ENCODE assay signal across 9 cellular contexts in genomic region chr19:44552324-44552723, GRCh38. TPM values are rescaled to one million over a fixed set of nuclear protein-coding genes. Genes with fewer than 3 reads are reported as not detected.
DNase-seq lines count a peak whose midpoint lies in the region; ATAC-seq and TF ChIP-seq lines count a peak whose summit lies in the region.
"Had no signal": no experiment of that assay in that cellular context is flagged by ENCODE, and none has a peak within 500 bp of the region (broad histone marks: within the 10 kb centered on the region; RNA-seq: fewer than 3 reads in every experiment).

No MANE protein-coding gene starts in this region.

- CTCF ChIA-PET in mammary epithelial cell (lab: Charles Lee; ENCODE audit: low non-redundant PET): interaction anchor here (0.6 kb wide), 2 partner anchors 15 to 37 kb away, joined by 3 to 4 read pairs; no protein-coding TSS in a partner anchor

- no peak overlapping the region for H3K27ac ChIP-seq in mammary epithelial cell (ENCODE audit: insufficient read depth, low read depth, low read length)
- no peak overlapping the region for H3K27ac ChIP-seq in parathyroid adenoma
- H3K27ac ChIP-seq: body of pancreas had no signal

- peak; percentile 10 for DNase-seq in activated naive CD4-positive, alpha-beta T cell treated with Interleukin-2 at 50 U/mL for 16 hours
- DNase-seq in activated naive CD4-positive, alpha-beta T cell (lab: John Stamatoyannopoulos, UW): no peak
- DNase-seq in NCI-H748 treated with DMSO at 0.1 percent for 48 hours (lab: John Stamatoyannopoulos, UW): peak; percentile 24
- peak; percentile 45 for DNase-seq in mammary epithelial cell
- no peak for DNase-seq in sciatic nerve (ENCODE audit: low spot score)

- H3K79me2 ChIP-seq in mammary epithelial cell (ENCODE audit: insufficient read depth, low read length) (no peaks in the 10 kb centered on the region), parathyroid adenoma (no peaks in the 10 kb centered on the region)

- H3K36me3 ChIP-seq in mammary epithelial cell (ENCODE audit: insufficient read depth, low read length) (no peaks in the 10 kb centered on the region), parathyroid adenoma (ENCODE audit: control insufficient read depth, insufficient read depth, low read length) (no peaks in the 10 kb centered on the region)

- intact Hi-C loops in mammary epithelial cell (cut with micrococcal nuclease) (loop anchor here (1.0 to 2.0 kb wide), 3 partner anchors 19 to 40 kb away; no protein-coding TSS in a partner anchor), sciatic nerve (cut with DNase I) (no loop called here)

- H3K9ac ChIP-seq in mammary epithelial cell (ENCODE audit: insufficient read depth, low read length): no peak overlapping the region
- no peak overlapping the region for H3K9ac ChIP-seq in parathyroid adenoma

- no peaks in the 10 kb centered on the region for H3K9me3 ChIP-seq in mammary epithelial cell (replicated peaks; ENCODE audit: insufficient read depth, low read length)
- no peaks in the 10 kb centered on the region for H3K9me3 ChIP-seq in parathyroid adenoma (ENCODE audit: control insufficient read depth, low read length)
- H3K9me3 ChIP-seq: body of pancreas had no signal

- no peak overlapping the region for H2AFZ ChIP-seq in mammary epithelial cell (ENCODE audit: low read depth, low read length)
- no peak overlapping the region for H2AFZ ChIP-seq in parathyroid adenoma

- ATAC-seq in sciatic nerve (no peak), GM21360 (IDR thresholded peaks at IDR 0.05; ENCODE audit: unreplicated experiment) (no peak), HG02840 (IDR thresholded peaks at IDR 0.05; ENCODE audit: low FRiP score, unreplicated experiment) (no peak)
- ATAC-seq: body of pancreas had no signal

- in situ Hi-C loops in mammary epithelial cell (cut with MboI; ENCODE audit: low sequenced_read_pairs in 2 of 2): no loop called here

- TF ChIP-seq CTCF in mammary epithelial cell (conservative IDR thresholded peaks at IDR 0.05 in 1 of 2, IDR thresholded peaks at IDR 0.05 in 1 of 2; ENCODE audit: extremely low read depth in 1 of 2, insufficient read depth in 1 of 2, low read depth in 1 of 2, low read length in 2 of 2): peak; percentile 77 to 89
- peak; percentile 6 for TF ChIP-seq CTCF in parathyroid adenoma (IDR thresholded peaks at IDR 0.05)

- H3K4me1 ChIP-seq in mammary epithelial cell (ENCODE audit: insufficient read depth, low read length) (peaks cover 34% of the 10 kb centered on the region), parathyroid adenoma (no peaks in the 10 kb centered on the region)
- H3K4me1 ChIP-seq: body of pancreas had no signal

- H4K20me1 ChIP-seq in mammary epithelial cell (ENCODE audit: insufficient read depth, low read length): no peaks in the 10 kb centered on the region

- H3K27me3 ChIP-seq in mammary epithelial cell (ENCODE audit: insufficient read depth, low read length) (no peaks in the 10 kb centered on the region), parathyroid adenoma (ENCODE audit: control insufficient read depth, insufficient read depth, low read length) (no peaks in the 10 kb centered on the region)
- H3K27me3 ChIP-seq: body of pancreas had no signal

- H3K4me2 ChIP-seq in mammary epithelial cell (ENCODE audit: insufficient read depth, low read depth, low read length): no peak overlapping the region
- H3K4me2 ChIP-seq in parathyroid adenoma (ENCODE audit: low read length): no peak overlapping the region

- H3K4me3 ChIP-seq in mammary epithelial cell (replicated peaks in 1 of 3; ENCODE audit: insufficient read depth in 1 of 3, low read depth in 2 of 3, low read length in 3 of 3) (no peak overlapping the region), parathyroid adenoma (ENCODE audit: low read depth, low read length) (no peak overlapping the region)
- H3K4me3 ChIP-seq: body of pancreas had no signal

- BruUV-seq in mammary epithelial cell (replicated peaks; lab: Mats Ljungman, UMichigan): no TSS peak

- dilution Hi-C loops in mammary epithelial cell (cut with HindIII; ENCODE audit: low sequenced_read_pairs): loop anchor here (5.0 kb wide), 2 partner anchors 35 to 110 kb away; no protein-coding TSS in a partner anchor

- 0% methylated on average over 4 of the region's 5 CpGs for WGBS in mammary epithelial cell (ENCODE audit: low coverage, missing lambda C conversion rate)

RNA-seq across cellular contexts. Expression of gene CEACAM20, which starts 22.8 kb away (rescaled TPM):
- total RNA-seq in mammary epithelial cell: not detected
- not detected for polyA plus RNA-seq in mammary epithelial cell
- not detected for polyA minus RNA-seq in mammary epithelial cell
- not detected for total RNA-seq in sciatic nerve
- total RNA-seq: body of pancreas had no signal

RNA-seq across cellular contexts. Expression of gene ZNF180, which starts 52.0 kb away (rescaled TPM):
- 1 to 10 TPM; 7.1 to 7.2 TPM for total RNA-seq in mammary epithelial cell
- polyA plus RNA-seq in mammary epithelial cell: 1.1 TPM
- 12.2 TPM for polyA minus RNA-seq in mammary epithelial cell
- 7.5 TPM for total RNA-seq in sciatic nerve

Comparison
In these comparisons a context has a peak if more than half of its experiments do, and no peak if none do; other contexts are left out.
1. DNase-seq: peak in activated naive CD4-positive, alpha-beta T cell treated with Interleukin-2 at 50 U/mL for 16 hours (single experiment), NCI-H748 treated with DMSO at 0.1 percent for 48 hours (single experiment) and mammary epithelial cell (single experiment); none in activated naive CD4-positive, alpha-beta T cell (0 of 4) and sciatic nerve (single experiment).